Comparison of ENCODE assay signal across 1 cellular context in genomic region chr7:8371742-8372141, GRCh38.
TF ChIP-seq lines count a peak whose summit lies in the region.

No MANE protein-coding gene starts in this region.

TF ChIP-seq in GM23338, 12 proteins besides CTCF, POLR2A, EP300 and RAD21:
- TF ChIP-seq ZNF462 (CRISPR knock-in tag; IDR thresholded peaks at IDR 0.05) (no peak), STAT1 (IDR thresholded peaks at IDR 0.05; ENCODE audit: unreplicated experiment) (no peak), ZNF114 (CRISPR knock-in tag; IDR thresholded peaks at IDR 0.05) (no peak), EZH2 (IDR thresholded peaks at IDR 0.05; ENCODE audit: low read depth, unreplicated experiment) (no peak), NANOG (IDR thresholded peaks at IDR 0.05; ENCODE audit: borderline replicate concordance) (no peak), ETS1 (IDR thresholded peaks at IDR 0.05) (no peak), EZH2phosphoT487 (IDR thresholded peaks at IDR 0.05; ENCODE audit: unreplicated experiment) (no peak), ZNF331 (CRISPR knock-in tag; IDR thresholded peaks at IDR 0.05; ENCODE audit: low read depth) (no peak), JUNB (IDR thresholded peaks at IDR 0.05; ENCODE audit: unreplicated experiment) (no peak), CREB1 (CRISPR knock-in tag; IDR thresholded peaks at IDR 0.05; ENCODE audit: low read depth) (no peak), POLR2AphosphoS5 (IDR thresholded peaks at IDR 0.05; ENCODE audit: low read depth) (no peak)
